Comparison of ENCODE assay signal across 8 cellular contexts in the genomic region with DNA sequence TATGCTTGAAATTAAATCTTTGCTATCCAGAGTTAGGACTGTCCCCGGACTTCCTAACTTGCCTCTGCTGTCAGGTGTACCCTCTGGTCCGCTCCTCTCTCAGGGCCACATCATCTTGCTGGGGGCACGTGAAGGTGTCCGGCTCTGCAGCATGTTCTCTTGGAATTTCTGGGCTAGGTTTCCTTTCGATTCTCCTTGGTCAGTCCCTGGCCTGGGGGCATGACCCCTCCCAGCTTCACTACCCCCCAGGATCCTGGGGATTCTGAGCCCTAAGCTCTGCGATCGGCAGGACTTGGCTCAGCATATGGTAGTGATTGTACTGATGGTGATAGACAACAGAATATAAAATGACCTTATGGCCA. TPM values are rescaled to one million over a fixed set of nuclear protein-coding genes. Genes with fewer than 3 reads are reported as not detected.
DNase-seq lines count a peak whose midpoint lies in the region; ATAC-seq lines count a peak whose summit lies in the region.

No MANE protein-coding gene starts in this region.

- H3K27ac ChIP-seq in substantia nigra (ENCODE audit: low read depth, low read length, poor library complexity, severe bottlenecking) = peak overlapping the region; percentile 66

- ATAC-seq in GM21619 (IDR thresholded peaks at IDR 0.05; ENCODE audit: unreplicated experiment) (no peak), HG03039 (IDR thresholded peaks at IDR 0.05; ENCODE audit: unreplicated experiment) (no peak)

- intact Hi-C loops in activated T-helper 2 cell treated with anti-CD3 and anti-CD28 coated beads, Interferon-gamma antibody, Interleukin-2, Interleukin-4, amounts not matched to agents 10 μg/mL and 5 μg/mL and 100 μg/mL, durations not matched to agents 14 hours and 24 hours and 36 hours (cut with micrococcal nuclease) = no loop called here

- H3K4me3 Mint-ChIP-seq in T-helper 2 cell treated with Interferon-gamma antibody and Interleukin-4, amounts not matched to agents 5 μg/mL and 100 μg/mL, for 36 hours = peak overlapping the region; percentile 95
- peak overlapping the region; percentile 76 for H3K4me3 Mint-ChIP-seq in activated T-helper 2 cell treated with anti-CD3 and anti-CD28 coated beads, Interferon-gamma antibody, Interleukin-2, Interleukin-4, amounts not matched to agents 10 μg/mL and 5 μg/mL and 100 μg/mL, durations not matched to agents 14 hours and 24 hours and 36 hours (ENCODE audit: low read depth)
- peak overlapping the region; percentile 86 to 91 (median 89) for H3K4me3 Mint-ChIP-seq in immature natural killer cell

- H3K36me3 Mint-ChIP-seq in T-helper 2 cell treated with Interferon-gamma antibody and Interleukin-4, amounts not matched to agents 5 μg/mL and 100 μg/mL, for 36 hours (ENCODE audit: low read depth) = peaks cover 5% of the 10 kb centered on the region
- H3K36me3 Mint-ChIP-seq in activated T-helper 2 cell treated with anti-CD3 and anti-CD28 coated beads, Interferon-gamma antibody, Interleukin-2, Interleukin-4, amounts not matched to agents 10 μg/mL and 5 μg/mL and 100 μg/mL, durations not matched to agents 14 hours and 24 hours and 36 hours (ENCODE audit: low read depth) = peaks cover 14% of the 10 kb centered on the region
- H3K36me3 Mint-ChIP-seq in immature natural killer cell = peaks cover 0 to 3% (median 1%) of the 10 kb centered on the region in 3 donors

- H3K9me3 Mint-ChIP-seq in T-helper 2 cell treated with Interferon-gamma antibody and Interleukin-4, amounts not matched to agents 5 μg/mL and 100 μg/mL, for 36 hours = no peaks in the 10 kb centered on the region
- no peaks in the 10 kb centered on the region for H3K9me3 Mint-ChIP-seq in activated T-helper 2 cell treated with anti-CD3 and anti-CD28 coated beads, Interferon-gamma antibody, Interleukin-2, Interleukin-4, amounts not matched to agents 10 μg/mL and 5 μg/mL and 100 μg/mL, durations not matched to agents 14 hours and 24 hours and 36 hours
- no peaks in the 10 kb centered on the region for H3K9me3 Mint-ChIP-seq in immature natural killer cell

- H3K27ac Mint-ChIP-seq in T-helper 2 cell treated with Interferon-gamma antibody and Interleukin-4, amounts not matched to agents 5 μg/mL and 100 μg/mL, for 36 hours = peak overlapping the region; percentile 89
- peak overlapping the region; percentile 97 for H3K27ac Mint-ChIP-seq in activated T-helper 2 cell treated with anti-CD3 and anti-CD28 coated beads, Interferon-gamma antibody, Interleukin-2, Interleukin-4, amounts not matched to agents 10 μg/mL and 5 μg/mL and 100 μg/mL, durations not matched to agents 14 hours and 24 hours and 36 hours
- H3K27ac Mint-ChIP-seq in immature natural killer cell = peak overlapping the region; percentile 58 to 95 (median 94)

- H3K27me3 Mint-ChIP-seq in T-helper 2 cell treated with Interferon-gamma antibody and Interleukin-4, amounts not matched to agents 5 μg/mL and 100 μg/mL, for 36 hours (ENCODE audit: low read depth) = no peaks in the 10 kb centered on the region
- H3K27me3 Mint-ChIP-seq in activated T-helper 2 cell treated with anti-CD3 and anti-CD28 coated beads, Interferon-gamma antibody, Interleukin-2, Interleukin-4, amounts not matched to agents 10 μg/mL and 5 μg/mL and 100 μg/mL, durations not matched to agents 14 hours and 24 hours and 36 hours (ENCODE audit: low read depth) = no peaks in the 10 kb centered on the region
- peaks cover 8 to 13% (median 11%) of the 10 kb centered on the region in 3 donors for H3K27me3 Mint-ChIP-seq in immature natural killer cell (ENCODE audit: low read depth in 3 of 3)

- no peak for DNase-seq in T-helper 2 cell treated with Interferon-gamma antibody and Interleukin-4, amounts not matched to agents 5 μg/mL and 100 μg/mL, for 36 hours (ENCODE audit: low spot score)
- DNase-seq in T-helper 2 cell (no peak), immature natural killer cell (no peak), substantia nigra (lab: John Stamatoyannopoulos, UW) (peak in 2 of 49 donors; percentile 8 to 22), NCI-H1694 (lab: John Stamatoyannopoulos, UW) (no peak)
- DNase-seq in activated T-helper 2 cell treated with anti-CD3 and anti-CD28 coated beads, Interferon-gamma antibody, Interleukin-2, Interleukin-4, amounts not matched to agents 10 μg/mL and 5 μg/mL and 100 μg/mL, durations not matched to agents 14 hours and 24 hours and 36 hours (ENCODE audit: low spot score) = no peak

- peaks cover 44% of the 10 kb centered on the region for H3K4me1 Mint-ChIP-seq in T-helper 2 cell treated with Interferon-gamma antibody and Interleukin-4, amounts not matched to agents 5 μg/mL and 100 μg/mL, for 36 hours (ENCODE audit: low read depth)
- peaks cover 49% of the 10 kb centered on the region for H3K4me1 Mint-ChIP-seq in activated T-helper 2 cell treated with anti-CD3 and anti-CD28 coated beads, Interferon-gamma antibody, Interleukin-2, Interleukin-4, amounts not matched to agents 10 μg/mL and 5 μg/mL and 100 μg/mL, durations not matched to agents 14 hours and 24 hours and 36 hours (ENCODE audit: low read depth)
- H3K4me1 Mint-ChIP-seq in immature natural killer cell = peaks cover 34 to 35% of the 10 kb centered on the region in 2 donors

RNA-seq across cellular contexts. Expression of a gene that starts 5.1 kb away (rescaled TPM):
- total RNA-seq in activated T-helper 2 cell treated with anti-CD3 and anti-CD28 coated beads, Interferon-gamma antibody, Interleukin-2, Interleukin-4, amounts not matched to agents 10 μg/mL and 5 μg/mL and 100 μg/mL, durations not matched to agents 14 hours and 24 hours and 36 hours = 622 and 630 TPM in 2 replicates
- 100 to 1,000 TPM; 112 to 161 (median 143) TPM for polyA plus RNA-seq in immature natural killer cell

RNA-seq across cellular contexts. Expression of a gene that starts 44.3 kb away (rescaled TPM):
- 36.7 and 40.3 TPM in 2 replicates for total RNA-seq in activated T-helper 2 cell treated with anti-CD3 and anti-CD28 coated beads, Interferon-gamma antibody, Interleukin-2, Interleukin-4, amounts not matched to agents 10 μg/mL and 5 μg/mL and 100 μg/mL, durations not matched to agents 14 hours and 24 hours and 36 hours
- 10 to 100 TPM in 2 of 3 donors, 1 to 10 TPM in 1; 6.5 to 14.3 (median 11.4) TPM for polyA plus RNA-seq in immature natural killer cell
